2 cellular contexts compared by ENCODE assay signal in the genomic region with DNA sequence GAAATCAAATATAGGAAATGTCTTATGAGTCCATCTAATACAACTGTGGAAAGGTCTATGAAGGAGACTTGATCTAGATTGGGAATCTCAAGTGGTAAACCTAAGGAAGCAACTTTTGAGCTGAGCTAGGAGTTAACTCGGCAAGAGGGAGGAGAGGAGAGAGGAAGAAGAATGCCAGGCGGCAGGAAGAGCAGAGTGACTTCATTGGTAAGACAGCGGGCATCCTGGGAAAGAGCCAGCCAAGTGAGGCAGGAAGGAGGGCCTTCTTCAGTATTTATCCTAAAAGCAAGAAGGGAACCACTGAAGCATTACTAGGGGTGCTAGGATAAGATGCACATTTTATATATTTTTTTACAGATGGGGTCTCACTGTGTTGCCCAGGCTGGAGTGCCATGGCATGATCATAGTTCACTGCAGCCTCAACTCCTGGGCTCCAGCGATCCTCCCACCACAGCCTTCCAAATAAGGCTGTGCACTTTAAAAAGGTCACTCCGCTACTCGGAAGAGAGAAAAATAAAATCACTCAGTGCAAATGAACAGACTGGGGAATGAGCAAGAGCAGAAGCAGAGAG.
A peak's percentile ranks its signal among the peaks of the same experiment; 100 is the strongest.
TF ChIP-seq lines count a peak whose summit lies in the region.

No MANE protein-coding gene starts in this region.

TF ChIP-seq in HEK293, 187 proteins besides CTCF, POLR2A, EP300 and RAD21:
- no peak for TF ChIP-seq ZNF214 (tag by site-specific recombination; IDR thresholded peaks at IDR 0.05; ENCODE audit: borderline replicate concordance)
- TF ChIP-seq ZNF121 (tag by site-specific recombination; IDR thresholded peaks at IDR 0.05) = peak; percentile 56; the same call in 1 of the 2 replicates

TF ChIP-seq in K562, 482 proteins besides CTCF, POLR2A, EP300 and RAD21:
- TF ChIP-seq MAFF (IDR thresholded peaks at IDR 0.05; ENCODE audit: low read length) (no peak), ZNF830 (CRISPR knock-in tag; IDR thresholded peaks at IDR 0.05) (no peak), MCM7 (IDR thresholded peaks at IDR 0.05) (no peak), RBM25 (IDR thresholded peaks at IDR 0.05; ENCODE audit: low read depth, low read length, severe bottlenecking) (peak; percentile 39), UBTF (IDR thresholded peaks at IDR 0.05; ENCODE audit: borderline replicate concordance in 1 of 2, low read depth in 2 of 2, low read length in 2 of 2) (no peak), NR3C1 (CRISPR knock-in tag; IDR thresholded peaks at IDR 0.05) (no peak), ZNF124 (CRISPR knock-in tag; IDR thresholded peaks at IDR 0.05) (no peak), ZNF121 (CRISPR knock-in tag; conservative IDR thresholded peaks at IDR 0.05) (peak; percentile 82)
- TF ChIP-seq, protein P1, sequence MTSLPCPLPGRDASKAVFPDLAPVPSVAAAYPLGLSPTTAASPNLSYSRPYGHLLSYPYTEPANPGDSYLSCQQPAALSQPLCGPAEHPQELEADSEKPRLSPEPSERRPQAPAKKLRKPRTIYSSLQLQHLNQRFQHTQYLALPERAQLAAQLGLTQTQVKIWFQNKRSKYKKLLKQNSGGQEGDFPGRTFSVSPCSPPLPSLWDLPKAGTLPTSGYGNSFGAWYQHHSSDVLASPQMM (CRISPR knock-in tag; IDR thresholded peaks at IDR 0.05) = no peak
